ENCODE assay signal across 8 cellular contexts in the genomic region with DNA sequence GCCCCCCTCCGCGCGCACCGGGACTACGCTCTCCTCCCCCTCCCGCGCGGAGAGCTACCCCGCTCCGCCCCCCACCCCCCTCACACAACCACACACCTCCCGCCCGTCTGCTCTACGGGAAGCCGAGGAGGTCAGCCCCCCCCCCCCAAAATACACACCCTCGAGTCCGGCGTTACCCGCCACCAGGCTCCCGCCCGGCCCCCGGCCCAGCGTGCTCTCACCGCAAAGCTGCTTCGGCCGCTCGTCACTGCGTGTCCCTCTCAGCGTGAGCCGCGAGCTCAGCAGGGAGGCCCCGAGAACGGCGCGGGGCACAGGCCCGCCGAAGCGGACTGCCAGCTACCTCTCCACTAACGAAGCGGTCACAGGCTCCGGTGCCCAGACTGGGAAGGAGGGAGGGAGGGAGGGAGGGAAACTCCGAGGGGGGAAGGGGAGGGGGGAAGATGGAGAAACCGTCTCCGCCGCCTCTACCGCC. TPM values are rescaled to one million over a fixed set of nuclear protein-coding genes. Genes with fewer than 3 reads are reported as not detected.
DNase-seq lines count a peak whose midpoint lies in the region; ATAC-seq and TF ChIP-seq lines count a peak whose summit lies in the region.

No MANE protein-coding gene starts in this region.

- peaks cover 12% of the 10 kb centered on the region for H3K36me3 Mint-ChIP-seq in stimulated activated naive CD8-positive, alpha-beta T cell treated with anti-CD3 and anti-CD28 coated beads, Interleukin-15, Interleukin-2, amounts not matched to agents 100 ng/mL and 50 ng/mL, for 24 hours (ENCODE audit: low read depth)

- peaks cover 53% of the 10 kb centered on the region for H3K4me1 Mint-ChIP-seq in stimulated activated naive CD8-positive, alpha-beta T cell treated with anti-CD3 and anti-CD28 coated beads, Interleukin-15, Interleukin-2, amounts not matched to agents 100 ng/mL and 50 ng/mL, for 24 hours (ENCODE audit: low read depth)

- H3K4me1 ChIP-seq in mucosa of descending colon (ENCODE audit: low read depth) = peaks cover 10% of the 10 kb centered on the region

- no peak for TF ChIP-seq CTCF in cardiac fibroblast (IDR thresholded peaks at IDR 0.05; ENCODE audit: low read depth, low read length)
- no peak for TF ChIP-seq CTCF in mucosa of descending colon (IDR thresholded peaks at IDR 0.05)
- no peak for TF ChIP-seq CTCF in GM20000 (IDR thresholded peaks at IDR 0.05; ENCODE audit: extremely low read depth, missing control alignments)
- no peak for TF ChIP-seq CTCF in GM10266 (IDR thresholded peaks at IDR 0.05; ENCODE audit: control insufficient read depth, insufficient read depth, low read depth, missing control alignments)

- no peak for ATAC-seq in stimulated activated naive CD8-positive, alpha-beta T cell treated with anti-CD3 and anti-CD28 coated beads, Interleukin-15, Interleukin-2, amounts not matched to agents 100 U/mL and 50 U/mL, for 24 hours
- no peak for ATAC-seq in mucosa of descending colon
- ATAC-seq in GM19463 (IDR thresholded peaks at IDR 0.05; ENCODE audit: unreplicated experiment) = no peak

- peaks cover 4% of the 10 kb centered on the region for H3K36me3 ChIP-seq in mucosa of descending colon (ENCODE audit: low read depth)

- no peaks in the 10 kb centered on the region for H3K9me3 Mint-ChIP-seq in stimulated activated naive CD8-positive, alpha-beta T cell treated with anti-CD3 and anti-CD28 coated beads, Interleukin-15, Interleukin-2, amounts not matched to agents 100 ng/mL and 50 ng/mL, for 24 hours

- peak overlapping the region; percentile 80 for H3K27ac Mint-ChIP-seq in stimulated activated naive CD8-positive, alpha-beta T cell treated with anti-CD3 and anti-CD28 coated beads, Interleukin-15, Interleukin-2, amounts not matched to agents 100 ng/mL and 50 ng/mL, for 24 hours

- intact Hi-C loops in mucosa of descending colon (cut with DNase I, micrococcal nuclease) = loop anchor here in 1 of 2 donors (10.0 kb wide), 1 partner anchor 194 kb away; a partner anchor contains a TSS

- DNase-seq in stimulated activated naive CD8-positive, alpha-beta T cell treated with anti-CD3 and anti-CD28 coated beads, Interleukin-15, Interleukin-2, amounts not matched to agents 100 U/mL and 50 U/mL, for 24 hours = no peak
- DNase-seq in cardiac fibroblast (ENCODE audit: low read depth in 2 of 2) (no peak), mucosa of descending colon (no peak), NCI-H1694 (lab: John Stamatoyannopoulos, UW) (no peak), GM20000 (ENCODE audit: low spot score) (no peak), GM10266 (ENCODE audit: extremely low spot score) (no peak)

- H3K4me3 Mint-ChIP-seq in stimulated activated naive CD8-positive, alpha-beta T cell treated with anti-CD3 and anti-CD28 coated beads, Interleukin-15, Interleukin-2, amounts not matched to agents 100 ng/mL and 50 ng/mL, for 24 hours = peak overlapping the region; percentile 93

- H3K4me3 ChIP-seq in cardiac fibroblast (replicated peaks in 1 of 2; ENCODE audit: low read depth in 2 of 2, low read length in 2 of 2) = peak overlapping the region; percentile 96 to 98
- peak overlapping the region; percentile 49 for H3K4me3 ChIP-seq in mucosa of descending colon

- no peaks in the 10 kb centered on the region for H3K9me3 ChIP-seq in mucosa of descending colon

- H3K27me3 Mint-ChIP-seq in stimulated activated naive CD8-positive, alpha-beta T cell treated with anti-CD3 and anti-CD28 coated beads, Interleukin-15, Interleukin-2, amounts not matched to agents 100 ng/mL and 50 ng/mL, for 24 hours = no peaks in the 10 kb centered on the region

RNA-seq across cellular contexts. Expression of a gene that starts 0.3 kb away (rescaled TPM):
- total RNA-seq in mucosa of descending colon = 10 to 100 TPM; 52.6 to 75.3 (median 60.6) TPM
